22 cellular contexts compared by ENCODE assay signal in genomic region chr2:237712477-237713377, GRCh38.
A peak's percentile ranks its signal among the peaks of the same experiment; 100 is the strongest.
DNase-seq lines count a peak whose midpoint lies in the region; ATAC-seq and TF ChIP-seq lines count a peak whose summit lies in the region.
"Had no signal": no experiment of that assay in that cellular context is flagged by ENCODE, and none has a peak within 500 bp of the region (broad histone marks: within the 10 kb centered on the region; RNA-seq: fewer than 3 reads in every experiment).

No MANE protein-coding gene starts in this region.

- no peaks in the 10 kb centered on the region for H3K9me3 ChIP-seq in CD4-positive, alpha-beta T cell (ENCODE audit: control insufficient read depth, low read length)
- no peaks in the 10 kb centered on the region for H3K9me3 ChIP-seq in T-helper 17 cell (ENCODE audit: control insufficient read depth, low read length, poor library complexity, severe bottlenecking)
- no peaks in the 10 kb centered on the region for H3K9me3 ChIP-seq in heart left ventricle
- H3K9me3 ChIP-seq in neuronal stem cell (replicated peaks in 1 of 2; ENCODE audit: control insufficient read depth in 2 of 2, insufficient read depth in 1 of 2, low read depth in 1 of 2, low read length in 2 of 2), result no peaks in the 10 kb centered on the region
- H3K9me3 ChIP-seq in smooth muscle cell (replicated peaks; ENCODE audit: low read depth), result no peaks in the 10 kb centered on the region
- H3K9me3 ChIP-seq in testis, result no peaks in the 10 kb centered on the region
- H3K9me3 ChIP-seq: pancreas, thoracic aorta had no signal

- peaks cover 0 to 56% (median 35%) of the 10 kb centered on the region in 9 donors for H3K36me3 ChIP-seq in heart left ventricle
- peaks cover 0 to 27% of the 10 kb centered on the region in 2 donors for H3K36me3 ChIP-seq in neuronal stem cell (replicated peaks in 1 of 2; ENCODE audit: control insufficient read depth in 2 of 2, insufficient read depth in 2 of 2, low read length in 2 of 2)
- H3K36me3 ChIP-seq in smooth muscle cell (ENCODE audit: low read depth), result no peaks in the 10 kb centered on the region
- no peaks in the 10 kb centered on the region for H3K36me3 ChIP-seq in testis (ENCODE audit: low read depth, missing control alignments)

- POLR2A ChIA-PET in CD4-positive, alpha-beta T cell (lab: Charles Lee), result interaction anchor here (1.2 kb wide), 1 partner anchor 14 kb away, joined by 4 read pairs; no protein-coding TSS in a partner anchor

- DNase-seq in CD4-positive, alpha-beta T cell, result peak in 1 of 10 experiments; percentile 0
- DNase-seq in T-helper 17 cell (no peak), heart left ventricle (no peak), neuronal stem cell (ENCODE audit: low spot score) (no peak), smooth muscle cell (lab: John Stamatoyannopoulos, UW; ENCODE audit: unreplicated experiment) (no peak), testis (no peak), mucosa of gallbladder (ENCODE audit: low spot score) (no peak)
- DNase-seq: DND-41; endodermal cell; H7; hypothalamus; NCI-H2081 treated with DMSO at 0.1 percent for 48 hours; NCI-H524; stimulated activated CD4-positive, alpha-beta T cell treated with anti-CD3 and anti-CD28 coated beads, Interleukin-4, amount 100 ng/mL, for 4 hours; stimulated activated CD8-positive, alpha-beta memory T cell treated with anti-CD3 and anti-CD28 coated beads, Interleukin-4, amount 100 ng/mL, for 48 hours had no signal

- H3K18ac ChIP-seq in neuronal stem cell (ENCODE audit: low read length), result peak overlapping the region; percentile 5

- H3K79me1 ChIP-seq in neuronal stem cell (ENCODE audit: low read depth, low read length), result peaks cover 2% of the 10 kb centered on the region

- H3K4me1 Mint-ChIP-seq in CD4-positive, alpha-beta T cell (ENCODE audit: low read depth), result peaks cover 73% of the 10 kb centered on the region
- H3K4me1 Mint-ChIP-seq in T-helper 17 cell, result peaks cover 52% of the 10 kb centered on the region

- H3K9ac ChIP-seq in neuronal stem cell (ENCODE audit: low read depth, low read length, poor library complexity) (no peak overlapping the region), smooth muscle cell (ENCODE audit: low read depth) (no peak overlapping the region)

- peaks cover 52% of the 10 kb centered on the region for H3K79me2 ChIP-seq in smooth muscle cell (ENCODE audit: low read depth)

- H3K14ac ChIP-seq in neuronal stem cell (ENCODE audit: low read length), result peak overlapping the region; percentile 84

- peaks cover 14% of the 10 kb centered on the region for H3F3A ChIP-seq in smooth muscle cell (ENCODE audit: low read depth)

- H3K27me3 Mint-ChIP-seq in CD4-positive, alpha-beta T cell, result no peaks in the 10 kb centered on the region
- H3K27me3 Mint-ChIP-seq in T-helper 17 cell, result no peaks in the 10 kb centered on the region

- H3K4me1 ChIP-seq in heart left ventricle (peaks cover 5 to 80% (median 65%) of the 10 kb centered on the region in 12 donors), neuronal stem cell (ENCODE audit: control insufficient read depth in 2 of 2, insufficient read depth in 1 of 2, low read depth in 1 of 2, low read length in 2 of 2) (peaks cover 14 to 16% of the 10 kb centered on the region in 2 donors), smooth muscle cell (ENCODE audit: low read depth) (peaks cover 17% of the 10 kb centered on the region), testis (no peaks in the 10 kb centered on the region)

- H2AK5ac ChIP-seq in neuronal stem cell (ENCODE audit: low read depth, low read length), result no peak overlapping the region

- no peaks in the 10 kb centered on the region for H3K9me3 Mint-ChIP-seq in CD4-positive, alpha-beta T cell
- H3K9me3 Mint-ChIP-seq: endodermal cell; T-helper 1 cell treated with Interleukin-12 subunit alpha and Interleukin-12 subunit beta and Interleukin-4 antibody, amounts not matched to agents 30 μg/mL and 1 μg/mL, for 36 hours had no signal

- 59 to 70% (median 67%) methylated on average over 26 of the region's 26 CpGs for WGBS in heart left ventricle, 4 donors
- no CpG with 5 or more reads among the region's 26 CpGs for WGBS in neuronal stem cell (ENCODE audit: extremely low coverage in 2 of 2, insufficient read length in 2 of 2, insufficient replicate concordance in 1 of 2), 2 donors
- WGBS in smooth muscle cell (ENCODE audit: low lambda C conversion rate), result 92% methylated on average over 26 of the region's 26 CpGs
- WGBS in testis, 2 donors, result 92 to 93% methylated on average over 26 of the region's 26 CpGs

- peaks cover 80% of the 10 kb centered on the region for H4K20me1 ChIP-seq in smooth muscle cell (ENCODE audit: low read depth)

- H3K27ac ChIP-seq in CD4-positive, alpha-beta T cell (ENCODE audit: low read depth, low read length), result no peak overlapping the region
- H3K27ac ChIP-seq in heart left ventricle (peak overlapping the region; percentile 26 to 89 (median 69)), neuronal stem cell (replicated peaks; ENCODE audit: low read length) (no peak overlapping the region), smooth muscle cell (ENCODE audit: low read depth) (no peak overlapping the region), testis (no peak overlapping the region)
- H3K27ac ChIP-seq: C4-2B, pancreas, skin epidermis had no signal

- TF ChIP-seq CTCF in CD4-positive, alpha-beta T cell (IDR thresholded peaks at IDR 0.05), result no peak
- TF ChIP-seq CTCF in heart left ventricle (IDR thresholded peaks at IDR 0.05) (no peak), smooth muscle cell (IDR thresholded peaks at IDR 0.05; ENCODE audit: borderline replicate concordance, insufficient read depth, poor library complexity, severe bottlenecking) (no peak), testis (IDR thresholded peaks at IDR 0.05) (no peak)

- no peak for TF ChIP-seq POLR2A in heart left ventricle (IDR thresholded peaks at IDR 0.05)
- TF ChIP-seq POLR2A in testis (IDR thresholded peaks at IDR 0.05), result no peak

- intact Hi-C loops in CD4-positive, alpha-beta T cell (cut with DNase I, micrococcal nuclease), result no loop called here
- intact Hi-C loops in heart left ventricle (cut with DNase I), result no loop called here
- intact Hi-C loops in testis (cut with DNase I; ENCODE audit: low total_unique reads), result no loop called here

- H3K36me3 Mint-ChIP-seq in CD4-positive, alpha-beta T cell (ENCODE audit: low read depth), result peaks cover 76% of the 10 kb centered on the region
- H3K36me3 Mint-ChIP-seq in T-helper 17 cell (ENCODE audit: low read depth), result no peaks in the 10 kb centered on the region

- H3K27ac Mint-ChIP-seq in CD4-positive, alpha-beta T cell, result peak overlapping the region; percentile 13
- H3K27ac Mint-ChIP-seq in T-helper 17 cell, result peak overlapping the region; percentile 76
- H3K27ac Mint-ChIP-seq: endodermal cell; T-helper 1 cell treated with Interleukin-12 subunit alpha and Interleukin-12 subunit beta and Interleukin-4 antibody, amounts not matched to agents 30 μg/mL and 1 μg/mL, for 36 hours had no signal

- no peak overlapping the region for H2BK12ac ChIP-seq in neuronal stem cell (ENCODE audit: low read length)

- CTCF ChIA-PET in CD4-positive, alpha-beta T cell (lab: Charles Lee), result interaction anchor here (0.6 to 1.4 kb wide), 4 partner anchors 15 to 141 kb away, joined by 3 to 4 read pairs (median 4); no protein-coding TSS in a partner anchor

- no peak overlapping the region for H2BK5ac ChIP-seq in neuronal stem cell (ENCODE audit: low read length)

- H3K4ac ChIP-seq in neuronal stem cell (ENCODE audit: low read length), result no peak overlapping the region

- H3K23ac ChIP-seq in neuronal stem cell (ENCODE audit: low read depth, low read length, poor library complexity), result no peak overlapping the region

- no peak for ATAC-seq in CD4-positive, alpha-beta T cell (ENCODE audit: poor library complexity)
- ATAC-seq in T-helper 17 cell (no peak), heart left ventricle (peak; percentile 41 to 65 (median 58))
- ATAC-seq: activated CD4-positive, CD25-positive, alpha-beta regulatory T cell treated with anti-CD3 and anti-CD28 coated beads, Interleukin-2, amount 50 U/mL, for 24 hours; K562; pancreas had no signal

- H3K4me3 ChIP-seq in heart left ventricle (peak overlapping the region in 2 of 12 donors; percentile 11 to 29), neuronal stem cell (ENCODE audit: low read length in 2 of 2) (no peak overlapping the region), smooth muscle cell (no peak overlapping the region), testis (no peak overlapping the region)
- H3K4me3 ChIP-seq: K562, pancreas, skin epidermis, thoracic aorta had no signal

- no peak overlapping the region for H2BK15ac ChIP-seq in neuronal stem cell (ENCODE audit: low read length)

- no peak overlapping the region for H2BK120ac ChIP-seq in neuronal stem cell (ENCODE audit: low read depth, low read length)

- no peak overlapping the region for H4K91ac ChIP-seq in neuronal stem cell (ENCODE audit: low read depth, low read length, poor library complexity)

- no peak overlapping the region for H3K4me2 ChIP-seq in neuronal stem cell (ENCODE audit: insufficient read depth, low read length, poor library complexity, severe bottlenecking)
- no peak overlapping the region for H3K4me2 ChIP-seq in smooth muscle cell

- H4K8ac ChIP-seq in neuronal stem cell (ENCODE audit: low read depth, low read length), result no peak overlapping the region

- H3K27me3 ChIP-seq in CD4-positive, alpha-beta T cell (ENCODE audit: control insufficient read depth, insufficient read depth, low read length), result no peaks in the 10 kb centered on the region
- H3K27me3 ChIP-seq in heart left ventricle, result no peaks in the 10 kb centered on the region
- no peaks in the 10 kb centered on the region for H3K27me3 ChIP-seq in neuronal stem cell (ENCODE audit: control insufficient read depth in 3 of 3, insufficient read depth in 3 of 3, low read depth in 1 of 3, low read length in 3 of 3)
- no peaks in the 10 kb centered on the region for H3K27me3 ChIP-seq in smooth muscle cell (ENCODE audit: low read depth)
- no peaks in the 10 kb centered on the region for H3K27me3 ChIP-seq in testis
- H3K27me3 ChIP-seq: pancreas had no signal

- H2AFZ ChIP-seq in neuronal stem cell (ENCODE audit: low read length) (no peak overlapping the region), smooth muscle cell (ENCODE audit: low read depth) (no peak overlapping the region)

- no peak overlapping the region for H3K4me3 Mint-ChIP-seq in CD4-positive, alpha-beta T cell
- peak overlapping the region; percentile 9 for H3K4me3 Mint-ChIP-seq in T-helper 17 cell
- H3K4me3 Mint-ChIP-seq: endodermal cell; T-helper 1 cell treated with Interleukin-12 subunit alpha and Interleukin-12 subunit beta and Interleukin-4 antibody, amounts not matched to agents 30 μg/mL and 1 μg/mL, for 36 hours had no signal

Comparison
In these comparisons a context has a peak if more than half of its experiments do, and no peak if none do; other contexts are left out.
1. ATAC-seq: peak in heart left ventricle (4 of 4); none in CD4-positive, alpha-beta T cell (single experiment) and T-helper 17 cell (single experiment).
2. H3K27ac ChIP-seq: peak in heart left ventricle (12 of 12); none in CD4-positive, alpha-beta T cell (single experiment), neuronal stem cell (single experiment), smooth muscle cell (single experiment) and testis (0 of 2).